Comparison of ENCODE assay signal across 20 cellular contexts in the genomic region with DNA sequence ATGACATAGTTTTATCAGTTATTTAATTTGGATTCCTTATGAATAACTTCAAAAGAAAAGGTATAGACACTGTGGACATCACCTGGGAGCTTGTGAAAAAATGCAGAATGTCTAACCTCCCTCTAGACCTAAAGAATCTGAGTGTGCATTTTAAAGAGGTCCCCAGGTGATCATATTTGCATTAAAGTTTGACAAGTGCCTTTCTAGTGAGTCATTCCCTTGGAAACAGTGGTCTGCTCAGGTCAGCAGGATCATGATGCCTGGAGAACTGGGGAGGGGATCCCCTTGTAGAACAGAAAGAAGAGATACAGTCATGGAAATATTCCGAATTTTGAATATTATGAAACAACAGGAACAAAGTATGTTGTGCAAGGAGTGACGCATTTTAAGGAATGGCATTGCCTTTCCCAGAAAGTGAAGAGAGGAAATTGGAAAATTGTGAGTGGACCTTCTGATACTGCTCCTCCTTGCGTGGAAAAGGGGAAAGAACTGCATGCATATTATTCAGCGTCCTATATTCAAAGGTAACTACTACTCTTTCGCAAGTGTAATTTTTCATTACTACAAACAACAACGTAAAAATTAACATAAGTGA. TPM values are rescaled to one million over a fixed set of nuclear protein-coding genes. Genes with fewer than 3 reads are reported as not detected.
DNase-seq lines count a peak whose midpoint lies in the region; ATAC-seq, FAIRE-seq and TF ChIP-seq lines count a peak whose summit lies in the region.
"Had no signal": no experiment of that assay in that cellular context is flagged by ENCODE, and none has a peak within 500 bp of the region (broad histone marks: within the 10 kb centered on the region; RNA-seq: fewer than 3 reads in every experiment).

No MANE protein-coding gene starts in this region.

- peak overlapping the region; percentile 40 for H3K4me2 ChIP-seq in GM23338
- H3K4me2 ChIP-seq: A549, BLaER1 had no signal

- H3K9me3 Mint-ChIP-seq in GM23338 = no peaks in the 10 kb centered on the region
- H3K9me3 Mint-ChIP-seq: H9 had no signal

- TF ChIP-seq CTCF in GM23338 (conservative IDR thresholded peaks at IDR 0.05; ENCODE audit: low read depth in 2 of 2) (no peak), VCaP (conservative IDR thresholded peaks at IDR 0.05) (no peak)

- H4K20me1 ChIP-seq in GM23338 (replicated peaks; ENCODE audit: insufficient read depth) = no peaks in the 10 kb centered on the region
- H4K20me1 ChIP-seq: BLaER1 had no signal

- H3K4me3 ChIP-seq in ACC112 (ENCODE audit: low read depth, low read length) = no peak overlapping the region
- no peak overlapping the region for H3K4me3 ChIP-seq in GM23338
- no peak overlapping the region for H3K4me3 ChIP-seq in small intestine (ENCODE audit: low read depth in 1 of 2, low read length in 2 of 2)
- H3K4me3 ChIP-seq: A549, BLaER1, K562 had no signal

- H3K36me3 ChIP-seq in ACC112 (ENCODE audit: insufficient read depth, low read length) (0 out of 2 replicates have a peak, but pooled peaks cover 5% of the 10 kb centered on the region), GM23338 (ENCODE audit: insufficient read depth) (no peaks in the 10 kb centered on the region), small intestine (ENCODE audit: control insufficient read depth in 2 of 2, insufficient read depth in 2 of 2, low read length in 2 of 2) (no peaks in the 10 kb centered on the region)
- H3K36me3 ChIP-seq: BLaER1 had no signal

- peaks cover 22% of the 10 kb centered on the region for H3K4me1 ChIP-seq in ACC112 (ENCODE audit: control insufficient read depth, insufficient read depth, low read length, unreplicated experiment)
- H3K4me1 ChIP-seq in GM23338 (ENCODE audit: insufficient read depth) = peaks cover 35% of the 10 kb centered on the region
- peaks cover 0 to 2% of the 10 kb centered on the region in 2 donors for H3K4me1 ChIP-seq in small intestine (ENCODE audit: control insufficient read depth in 2 of 2, insufficient read depth in 1 of 2, low read depth in 1 of 2, low read length in 1 of 2)
- H3K4me1 ChIP-seq: BLaER1 had no signal

- H3K4me1 Mint-ChIP-seq in GM23338 = peaks cover 20% of the 10 kb centered on the region

- no peaks in the 10 kb centered on the region; the same call in 1 of the 2 replicates for H3F3A ChIP-seq in GM23338 (replicated peaks; ENCODE audit: low read depth)

- 90 to 96% (median 91%) methylated on average over 6 of the region's 6 CpGs for WGBS in small intestine, 3 donors

- H3K9me3 ChIP-seq in small intestine (ENCODE audit: control insufficient read depth, low read depth) = no peaks in the 10 kb centered on the region
- H3K9me3 ChIP-seq: A549 had no signal

- no peaks in the 10 kb centered on the region for H3K9me2 ChIP-seq in GM23338 (ENCODE audit: insufficient read depth)

- peak overlapping the region; percentile 77 for H3K27ac Mint-ChIP-seq in GM23338

- H3K36me3 Mint-ChIP-seq in GM23338 (ENCODE audit: low read depth) = peaks cover 9% of the 10 kb centered on the region

- no peak for ATAC-seq in GM23338
- ATAC-seq in HG03469 (IDR thresholded peaks at IDR 0.05; ENCODE audit: unreplicated experiment) = no peak
- ATAC-seq: A549, K562, Panc1, Right ventricle myocardium inferior, SK-N-SH treated with all-trans-retinoic acid at 6 μM for 48 hours had no signal

- H3K27me3 ChIP-seq in ACC112 (ENCODE audit: insufficient read depth, low read length) = no peaks in the 10 kb centered on the region
- H3K27me3 ChIP-seq in GM23338 (ENCODE audit: insufficient read depth) = no peaks in the 10 kb centered on the region
- H3K27me3 ChIP-seq in small intestine (ENCODE audit: control insufficient read depth in 2 of 2, insufficient read depth in 2 of 2, low read length in 2 of 2) = no peaks in the 10 kb centered on the region
- H3K27me3 ChIP-seq: BLaER1 had no signal

- H3K27me3 Mint-ChIP-seq in GM23338 (ENCODE audit: insufficient read depth, low read depth, poor library complexity) = peaks cover 2% of the 10 kb centered on the region

- H2AFZ ChIP-seq in ACC112 (ENCODE audit: low read length, unreplicated experiment) = no peak overlapping the region
- H2AFZ ChIP-seq in GM23338 = no peak overlapping the region

- DNase-seq in GM23338 (ENCODE audit: low spot score) (peak; percentile 25), iPS-NIHi7 (ENCODE audit: extremely low spot score) (peak; percentile 16), NCI-H2081 (lab: John Stamatoyannopoulos, UW) (no peak), small intestine (no peak), NCI-H1694 (lab: John Stamatoyannopoulos, UW) (no peak)
- DNase-seq: H9, NCI-H1048, NCI-H146, NCI-H446, NCI-H774 had no signal

- no peak for FAIRE-seq in small intestine (lab: Jason Lieb, UNC)
- FAIRE-seq: A549, HTR-8/SVneo, K562 had no signal

- H3K79me2 ChIP-seq in ACC112 (ENCODE audit: control insufficient read depth, insufficient read depth, low read length, unreplicated experiment) (peaks cover 48% of the 10 kb centered on the region), GM23338 (replicated peaks; ENCODE audit: insufficient read depth) (peaks cover 82% of the 10 kb centered on the region)

- H3K4me3 Mint-ChIP-seq in GM23338 = peak overlapping the region; percentile 36; the same call in 2 of the 3 replicates
- H3K4me3 Mint-ChIP-seq: H9 had no signal

- H3K27ac ChIP-seq in ACC112 (ENCODE audit: low read depth, low read length) (peak overlapping the region; percentile 49), GM23338 (ENCODE audit: low read depth) (no peak overlapping the region; the same call in 1 of the 2 replicates), VCaP (peak overlapping the region; percentile 100), small intestine (ENCODE audit: low read depth in 1 of 2, low read length in 1 of 2) (no peak overlapping the region)
- H3K27ac ChIP-seq: A549, BLaER1 had no signal

TF ChIP-seq in GM23338, 12 proteins besides CTCF, POLR2A, EP300 and RAD21 (continues in another document):
- no peak for TF ChIP-seq POLR2AphosphoS5 (IDR thresholded peaks at IDR 0.05; ENCODE audit: low read depth)
- TF ChIP-seq EZH2phosphoT487 (IDR thresholded peaks at IDR 0.05; ENCODE audit: unreplicated experiment) = no peak
- no peak for TF ChIP-seq JUNB (IDR thresholded peaks at IDR 0.05; ENCODE audit: unreplicated experiment)
- TF ChIP-seq EZH2 (IDR thresholded peaks at IDR 0.05; ENCODE audit: low read depth, unreplicated experiment) = no peak
- no peak for TF ChIP-seq ZNF114 (CRISPR knock-in tag; IDR thresholded peaks at IDR 0.05)
- TF ChIP-seq NANOG (IDR thresholded peaks at IDR 0.05; ENCODE audit: borderline replicate concordance) = no peak
- TF ChIP-seq CREB1 (CRISPR knock-in tag; IDR thresholded peaks at IDR 0.05; ENCODE audit: low read depth) = no peak
- TF ChIP-seq, protein P1, sequence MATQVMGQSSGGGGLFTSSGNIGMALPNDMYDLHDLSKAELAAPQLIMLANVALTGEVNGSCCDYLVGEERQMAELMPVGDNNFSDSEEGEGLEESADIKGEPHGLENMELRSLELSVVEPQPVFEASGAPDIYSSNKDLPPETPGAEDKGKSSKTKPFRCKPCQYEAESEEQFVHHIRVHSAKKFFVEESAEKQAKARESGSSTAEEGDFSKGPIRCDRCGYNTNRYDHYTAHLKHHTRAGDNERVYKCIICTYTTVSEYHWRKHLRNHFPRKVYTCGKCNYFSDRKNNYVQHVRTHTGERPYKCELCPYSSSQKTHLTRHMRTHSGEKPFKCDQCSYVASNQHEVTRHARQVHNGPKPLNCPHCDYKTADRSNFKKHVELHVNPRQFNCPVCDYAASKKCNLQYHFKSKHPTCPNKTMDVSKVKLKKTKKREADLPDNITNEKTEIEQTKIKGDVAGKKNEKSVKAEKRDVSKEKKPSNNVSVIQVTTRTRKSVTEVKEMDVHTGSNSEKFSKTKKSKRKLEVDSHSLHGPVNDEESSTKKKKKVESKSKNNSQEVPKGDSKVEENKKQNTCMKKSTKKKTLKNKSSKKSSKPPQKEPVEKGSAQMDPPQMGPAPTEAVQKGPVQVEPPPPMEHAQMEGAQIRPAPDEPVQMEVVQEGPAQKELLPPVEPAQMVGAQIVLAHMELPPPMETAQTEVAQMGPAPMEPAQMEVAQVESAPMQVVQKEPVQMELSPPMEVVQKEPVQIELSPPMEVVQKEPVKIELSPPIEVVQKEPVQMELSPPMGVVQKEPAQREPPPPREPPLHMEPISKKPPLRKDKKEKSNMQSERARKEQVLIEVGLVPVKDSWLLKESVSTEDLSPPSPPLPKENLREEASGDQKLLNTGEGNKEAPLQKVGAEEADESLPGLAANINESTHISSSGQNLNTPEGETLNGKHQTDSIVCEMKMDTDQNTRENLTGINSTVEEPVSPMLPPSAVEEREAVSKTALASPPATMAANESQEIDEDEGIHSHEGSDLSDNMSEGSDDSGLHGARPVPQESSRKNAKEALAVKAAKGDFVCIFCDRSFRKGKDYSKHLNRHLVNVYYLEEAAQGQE (IDR thresholded peaks at IDR 0.05; ENCODE audit: unreplicated experiment) = no peak
- no peak for TF ChIP-seq STAT1 (IDR thresholded peaks at IDR 0.05; ENCODE audit: unreplicated experiment)
- no peak for TF ChIP-seq ZNF331 (CRISPR knock-in tag; IDR thresholded peaks at IDR 0.05; ENCODE audit: low read depth)
- TF ChIP-seq ETS1 (IDR thresholded peaks at IDR 0.05) = no peak

RNA-seq across cellular contexts. Expression of gene STEAP2, which starts 4.6 kb away (rescaled TPM):
- total RNA-seq in GM23338 (2014; rRNA removed; shearing (Covaris generic)) = 20.9 and 22.0 TPM in 2 replicates
- polyA plus RNA-seq in GM23338 (2016; fragmentation: Nextera tagmentation; extraction: Ambion mirVana) (10.4 and 13.1 TPM in 2 replicates), small intestine (1 to 10 TPM; 2.2 to 6.8 (median 2.2) TPM)

RNA-seq across cellular contexts. Expression of gene CFAP69, which starts 28.8 kb away (rescaled TPM):
- 7.9 and 11.2 TPM in 2 replicates for total RNA-seq in GM23338 (2014; rRNA removed; shearing (Covaris generic))
- 3.1 and 4.9 TPM in 2 replicates for polyA plus RNA-seq in GM23338 (2016; fragmentation: Nextera tagmentation; extraction: Ambion mirVana)
- polyA plus RNA-seq in small intestine = 1 to 10 TPM; 1.0 to 4.9 (median 3.8) TPM

Comparison
In these comparisons a context has a peak if more than half of its experiments do, and no peak if none do; other contexts are left out.
1. H3K27ac ChIP-seq: peak in ACC112 (single experiment) and VCaP (single experiment); none in GM23338 (single experiment) and small intestine (0 of 2).
2. DNase-seq: peak in GM23338 (single experiment) and iPS-NIHi7 (single experiment); none in NCI-H2081 (0 of 2), small intestine (single experiment) and NCI-H1694 (single experiment).